ENCODE assay signal across 1 cellular context in genomic region chr7:5424689-5425506, GRCh38.
A peak's percentile ranks its signal among the peaks of the same experiment; 100 is the strongest.
TF ChIP-seq lines count a peak whose summit lies in the region.

No MANE protein-coding gene starts in this region.

TF ChIP-seq in HepG2, 621 proteins besides CTCF, POLR2A, EP300 and RAD21 (continued from another document):
- TF ChIP-seq THAP9 (CRISPR knock-in tag; IDR thresholded peaks at IDR 0.05; ENCODE audit: borderline replicate concordance) (no peak), ZFX (CRISPR knock-in tag; IDR thresholded peaks at IDR 0.05; ENCODE audit: low read depth) (peak; percentile 8; the same call in 1 of the 2 replicates), ZNF318 (CRISPR knock-in tag; IDR thresholded peaks at IDR 0.05) (no peak), HDAC1 (CRISPR knock-in tag; IDR thresholded peaks at IDR 0.05) (no peak), ZNF501 (CRISPR knock-in tag; IDR thresholded peaks at IDR 0.05) (peak; percentile 64), ZNF382 (CRISPR knock-in tag; IDR thresholded peaks at IDR 0.05; ENCODE audit: borderline replicate concordance) (no peak), NFYC (CRISPR knock-in tag; IDR thresholded peaks at IDR 0.05) (no peak), NR2C2 (CRISPR knock-in tag; IDR thresholded peaks at IDR 0.05; ENCODE audit: borderline replicate concordance) (no peak), SMARCC2 (IDR thresholded peaks at IDR 0.05) (no peak), SP1 (IDR thresholded peaks at IDR 0.05) (no peak), SP1 (CRISPR knock-in tag; IDR thresholded peaks at IDR 0.05) (no peak), ZNF598 (CRISPR knock-in tag; IDR thresholded peaks at IDR 0.05; ENCODE audit: borderline replicate concordance) (no peak), TEAD3 (CRISPR knock-in tag; optimal IDR thresholded peaks at IDR 0.05; ENCODE audit: borderline replicate concordance) (no peak), PREB (CRISPR knock-in tag; IDR thresholded peaks at IDR 0.05) (no peak), MIXL1 (CRISPR knock-in tag; IDR thresholded peaks at IDR 0.05) (no peak), ZNF512B (CRISPR knock-in tag; IDR thresholded peaks at IDR 0.05; ENCODE audit: borderline replicate concordance) (no peak), IRF2 (CRISPR knock-in tag; IDR thresholded peaks at IDR 0.05) (no peak), ZNF225 (CRISPR knock-in tag; IDR thresholded peaks at IDR 0.05) (no peak), FIP1L1 (IDR thresholded peaks at IDR 0.05; ENCODE audit: borderline replicate concordance, insufficient read depth, low read depth, low read length) (no peak), SATB2 (CRISPR knock-in tag; IDR thresholded peaks at IDR 0.05) (no peak), ZNF136 (CRISPR knock-in tag; IDR thresholded peaks at IDR 0.05; ENCODE audit: low read depth) (no peak), KDM5A (IDR thresholded peaks at IDR 0.05; ENCODE audit: borderline replicate concordance, low read length) (0 out of 2 replicates have a peak, but pooled peaks have one; percentile 8), ZNF160 (CRISPR knock-in tag; IDR thresholded peaks at IDR 0.05) (no peak), ZFP90 (CRISPR knock-in tag; IDR thresholded peaks at IDR 0.05; ENCODE audit: borderline replicate concordance) (no peak), SRSF4 (IDR thresholded peaks at IDR 0.05; ENCODE audit: low read depth, low read length, poor library complexity, severe bottlenecking) (peak; percentile 32), IRF9 (CRISPR knock-in tag; IDR thresholded peaks at IDR 0.05; ENCODE audit: borderline replicate concordance) (no peak), U2AF2 (IDR thresholded peaks at IDR 0.05; ENCODE audit: low read depth, low read length) (no peak), ONECUT2 (CRISPR knock-in tag; IDR thresholded peaks at IDR 0.05) (no peak), MEF2D (CRISPR knock-in tag; IDR thresholded peaks at IDR 0.05) (no peak), NR1H2 (CRISPR knock-in tag; IDR thresholded peaks at IDR 0.05; ENCODE audit: borderline replicate concordance, low read depth) (no peak)
- TF ChIP-seq, protein P1, sequence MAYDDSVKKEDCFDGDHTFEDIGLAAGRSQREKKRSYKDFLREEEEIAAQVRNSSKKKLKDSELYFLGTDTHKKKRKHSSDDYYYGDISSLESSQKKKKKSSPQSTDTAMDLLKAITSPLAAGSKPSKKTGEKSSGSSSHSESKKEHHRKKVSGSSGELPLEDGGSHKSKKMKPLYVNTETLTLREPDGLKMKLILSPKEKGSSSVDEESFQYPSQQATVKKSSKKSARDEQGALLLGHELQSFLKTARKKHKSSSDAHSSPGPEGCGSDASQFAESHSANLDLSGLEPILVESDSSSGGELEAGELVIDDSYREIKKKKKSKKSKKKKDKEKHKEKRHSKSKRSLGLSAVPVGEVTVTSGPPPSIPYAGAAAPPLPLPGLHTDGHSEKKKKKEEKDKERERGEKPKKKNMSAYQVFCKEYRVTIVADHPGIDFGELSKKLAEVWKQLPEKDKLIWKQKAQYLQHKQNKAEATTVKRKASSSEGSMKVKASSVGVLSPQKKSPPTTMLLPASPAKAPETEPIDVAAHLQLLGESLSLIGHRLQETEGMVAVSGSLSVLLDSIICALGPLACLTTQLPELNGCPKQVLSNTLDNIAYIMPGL (CRISPR knock-in tag; IDR thresholded peaks at IDR 0.05; ENCODE audit: borderline replicate concordance in 1 of 2, low read depth in 1 of 2) = no peak; a peak in 1 of 4 replicates
- TF ChIP-seq, protein P2, sequence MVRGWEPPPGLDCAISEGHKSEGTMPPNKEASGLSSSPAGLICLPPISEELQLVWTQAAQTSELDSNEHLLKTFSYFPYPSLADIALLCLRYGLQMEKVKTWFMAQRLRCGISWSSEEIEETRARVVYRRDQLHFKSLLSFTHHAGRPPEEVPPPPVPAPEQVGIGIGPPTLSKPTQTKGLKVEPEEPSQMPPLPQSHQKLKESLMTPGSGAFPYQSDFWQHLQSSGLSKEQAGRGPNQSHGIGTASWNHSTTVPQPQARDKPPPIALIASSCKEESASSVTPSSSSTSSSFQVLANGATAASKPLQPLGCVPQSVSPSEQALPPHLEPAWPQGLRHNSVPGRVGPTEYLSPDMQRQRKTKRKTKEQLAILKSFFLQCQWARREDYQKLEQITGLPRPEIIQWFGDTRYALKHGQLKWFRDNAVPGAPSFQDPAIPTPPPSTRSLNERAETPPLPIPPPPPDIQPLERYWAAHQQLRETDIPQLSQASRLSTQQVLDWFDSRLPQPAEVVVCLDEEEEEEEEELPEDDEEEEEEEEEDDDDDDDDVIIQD (CRISPR knock-in tag; IDR thresholded peaks at IDR 0.05; ENCODE audit: low read depth) = no peak
- TF ChIP-seq, protein P3, sequence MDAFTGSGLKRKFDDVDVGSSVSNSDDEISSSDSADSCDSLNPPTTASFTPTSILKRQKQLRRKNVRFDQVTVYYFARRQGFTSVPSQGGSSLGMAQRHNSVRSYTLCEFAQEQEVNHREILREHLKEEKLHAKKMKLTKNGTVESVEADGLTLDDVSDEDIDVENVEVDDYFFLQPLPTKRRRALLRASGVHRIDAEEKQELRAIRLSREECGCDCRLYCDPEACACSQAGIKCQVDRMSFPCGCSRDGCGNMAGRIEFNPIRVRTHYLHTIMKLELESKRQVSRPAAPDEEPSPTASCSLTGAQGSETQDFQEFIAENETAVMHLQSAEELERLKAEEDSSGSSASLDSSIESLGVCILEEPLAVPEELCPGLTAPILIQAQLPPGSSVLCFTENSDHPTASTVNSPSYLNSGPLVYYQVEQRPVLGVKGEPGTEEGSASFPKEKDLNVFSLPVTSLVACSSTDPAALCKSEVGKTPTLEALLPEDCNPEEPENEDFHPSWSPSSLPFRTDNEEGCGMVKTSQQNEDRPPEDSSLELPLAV (CRISPR knock-in tag; conservative IDR thresholded peaks at IDR 0.05; ENCODE audit: low read depth) = no peak
- TF ChIP-seq, protein P4, sequence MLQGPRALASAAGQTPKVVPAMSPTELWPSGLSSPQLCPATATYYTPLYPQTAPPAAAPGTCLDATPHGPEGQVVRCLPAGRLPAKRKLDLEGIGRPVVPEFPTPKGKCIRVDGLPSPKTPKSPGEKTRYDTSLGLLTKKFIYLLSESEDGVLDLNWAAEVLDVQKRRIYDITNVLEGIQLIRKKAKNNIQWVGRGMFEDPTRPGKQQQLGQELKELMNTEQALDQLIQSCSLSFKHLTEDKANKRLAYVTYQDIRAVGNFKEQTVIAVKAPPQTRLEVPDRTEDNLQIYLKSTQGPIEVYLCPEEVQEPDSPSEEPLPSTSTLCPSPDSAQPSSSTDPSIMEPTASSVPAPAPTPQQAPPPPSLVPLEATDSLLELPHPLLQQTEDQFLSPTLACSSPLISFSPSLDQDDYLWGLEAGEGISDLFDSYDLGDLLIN (CRISPR knock-in tag; IDR thresholded peaks at IDR 0.05; ENCODE audit: borderline replicate concordance) = no peak
